Comparison of ENCODE assay signal across 13 cellular contexts in genomic region chr4:55517526-55518229, GRCh38.
DNase-seq lines count a peak whose midpoint lies in the region; ATAC-seq lines count a peak whose summit lies in the region.
"Had no signal": no experiment of that assay in that cellular context is flagged by ENCODE, and none has a peak within 500 bp of the region (broad histone marks: within the 10 kb centered on the region; RNA-seq: fewer than 3 reads in every experiment).

No MANE protein-coding gene starts in this region.

- peak; percentile 92 for ATAC-seq in GM18511 (IDR thresholded peaks at IDR 0.05; ENCODE audit: unreplicated experiment)
- peak; percentile 33 for ATAC-seq in GM19468 (IDR thresholded peaks at IDR 0.05; ENCODE audit: extremely low read depth, unreplicated experiment)
- peak; percentile 85 for ATAC-seq in HG02870 (IDR thresholded peaks at IDR 0.05; ENCODE audit: unreplicated experiment)
- peak; percentile 61 for ATAC-seq in HG03575 (IDR thresholded peaks at IDR 0.05; ENCODE audit: extremely low read depth, insufficient number of reproducible peaks, low FRiP score, unreplicated experiment)

- DNase-seq in NOMO-1 treated with DMSO at 0.1 percent for 48 hours (lab: John Stamatoyannopoulos, UW; ENCODE audit: unreplicated experiment): no peak
- DNase-seq in Kasumi-1 (lab: John Stamatoyannopoulos, UW): no peak
- no peak for DNase-seq in NCI-H1092 (lab: John Stamatoyannopoulos, UW)
- DNase-seq in DMS 273 (lab: John Stamatoyannopoulos, UW; ENCODE audit: unreplicated experiment): no peak
- DNase-seq: DMS79 treated with DMSO at 0.1 percent for 48 hours, foreskin fibroblast, midbrain, OCI-M1, WERI-Rb-1 had no signal

Comparison
In these comparisons a context has a peak if more than half of its experiments do, and no peak if none do; other contexts are left out.
1. ATAC-seq: peak in every context shown above with its lines; median percentile 92 in GM18511; 85 in HG02870; 61 in HG03575; 33 in GM19468.